22 cellular contexts compared by ENCODE assay signal in the genomic region with DNA sequence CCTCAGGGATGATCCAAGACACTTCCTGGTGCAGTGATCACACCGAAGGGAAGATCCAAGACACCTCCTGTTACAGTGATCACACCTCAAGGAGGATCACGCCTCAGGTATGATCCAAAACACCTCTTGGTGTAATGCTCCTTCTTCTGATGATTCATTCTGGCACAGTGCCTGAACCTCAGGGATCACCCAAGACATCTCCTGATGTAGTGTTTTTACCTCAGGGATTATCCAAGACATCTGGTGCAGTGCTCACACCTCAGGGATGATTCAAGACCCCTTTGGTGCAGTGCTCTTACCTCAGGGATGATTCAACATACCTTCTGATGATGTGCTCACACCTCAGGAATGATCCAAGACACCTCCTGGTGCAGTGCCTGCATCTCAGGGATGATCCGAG.
"Had no signal": no experiment of that assay in that cellular context is flagged by ENCODE, and none has a peak within 500 bp of the region (broad histone marks: within the 10 kb centered on the region; RNA-seq: fewer than 3 reads in every experiment).

No MANE protein-coding gene starts in this region.

- H3K4me3 Mint-ChIP-seq: endodermal cell; immature natural killer cell; naive thymus-derived CD8-positive, alpha-beta T cell; stimulated activated naive B cell treated with anti-CD40 and anti-IgM and Interleukin-4, amounts not matched to agents 10 μg/mL and 1 μg/mL and 100 μg/mL, for 72 hours; stimulated activated naive CD8-positive, alpha-beta T cell treated with anti-CD3 and anti-CD28 coated beads, Interleukin-15, amount 100 ng/mL, for 72 hours had no signal

- ATAC-seq: esophagus mucosa; gastroesophageal sphincter; left colon; left ventricle myocardium superior; naive thymus-derived CD8-positive, alpha-beta T cell; sciatic nerve; stimulated activated naive B cell treated with anti-CD40 and anti-IgM and Interleukin-4, amounts not matched to agents 10 μg/mL and 1 μg/mL and 100 μg/mL, for 72 hours; stimulated activated naive CD8-positive, alpha-beta T cell treated with anti-CD3 and anti-CD28 coated beads, Interleukin-15, amount 100 ng/mL, for 72 hours had no signal

- H3K27ac Mint-ChIP-seq: endodermal cell; immature natural killer cell; naive thymus-derived CD8-positive, alpha-beta T cell; stimulated activated naive B cell treated with anti-CD40 and anti-IgM and Interleukin-4, amounts not matched to agents 10 μg/mL and 1 μg/mL and 100 μg/mL, for 72 hours; stimulated activated naive CD8-positive, alpha-beta T cell treated with anti-CD3 and anti-CD28 coated beads, Interleukin-15, amount 100 ng/mL, for 72 hours had no signal

- H3K9me3 ChIP-seq: neutrophil, testis had no signal

- FAIRE-seq: endothelial cell of umbilical vein, kidney had no signal

- H3K4me3 ChIP-seq: coronary artery, gastroesophageal sphincter, skin epidermis, testis, tibial nerve had no signal

- DNase-seq: effector CD4-positive, alpha-beta T cell; endodermal cell; glutamatergic neuron; immature natural killer cell; kidney; left colon; left ventricle myocardium superior; posterior cingulate gyrus; stimulated activated CD4-positive, alpha-beta T cell treated with anti-CD3 and anti-CD28 coated beads, Interleukin-2, amount 100 ng/mL, for 24 hours; stimulated activated CD4-positive, alpha-beta T cell treated with anti-CD3 and anti-CD28 coated beads, Interleukin-4, amount 100 ng/mL, for 4 hours; stimulated activated naive B cell treated with anti-CD40 and anti-IgM and Interleukin-4, amounts not matched to agents 10 μg/mL and 1 μg/mL and 100 μg/mL, for 72 hours; stimulated activated naive CD8-positive, alpha-beta T cell treated with anti-CD3 and anti-CD28 coated beads, Interleukin-15, amount 100 ng/mL, for 72 hours; testis had no signal

- H3K4me1 Mint-ChIP-seq: endodermal cell; immature natural killer cell; naive thymus-derived CD8-positive, alpha-beta T cell; stimulated activated naive B cell treated with anti-CD40 and anti-IgM and Interleukin-4, amounts not matched to agents 10 μg/mL and 1 μg/mL and 100 μg/mL, for 72 hours; stimulated activated naive CD8-positive, alpha-beta T cell treated with anti-CD3 and anti-CD28 coated beads, Interleukin-15, amount 100 ng/mL, for 72 hours had no signal

- H3K27ac ChIP-seq: coronary artery, gastroesophageal sphincter, neutrophil, skin epidermis, testis, tibial nerve had no signal

- H3K27me3 ChIP-seq: neutrophil, testis, tibial nerve had no signal

- H3K4me1 ChIP-seq: gastroesophageal sphincter, testis, tibial nerve had no signal

- H3K36me3 ChIP-seq: gastroesophageal sphincter, neutrophil, tibial nerve had no signal

- H3K36me3 Mint-ChIP-seq: immature natural killer cell; stimulated activated naive B cell treated with anti-CD40 and anti-IgM and Interleukin-4, amounts not matched to agents 10 μg/mL and 1 μg/mL and 100 μg/mL, for 72 hours had no signal
